In genomic region chr2:202032841-202033316, GRCh38 we compare ENCODE assay signal across 1 cellular context.
TF ChIP-seq lines count a peak whose summit lies in the region.

No MANE protein-coding gene starts in this region.

TF ChIP-seq in HEK293, 187 proteins besides CTCF, POLR2A, EP300 and RAD21 (continued from another document):
- TF ChIP-seq PRDM10 (tag by site-specific recombination; IDR thresholded peaks at IDR 0.05) (no peak), ZNF518A (tag by site-specific recombination; conservative IDR thresholded peaks at IDR 0.05; ENCODE audit: low read depth) (no peak), ZNF660 (tag by site-specific recombination; IDR thresholded peaks at IDR 0.05) (no peak), ZNF561 (tag by site-specific recombination; IDR thresholded peaks at IDR 0.05; ENCODE audit: borderline replicate concordance) (peak; percentile 65; the same call in 1 of the 2 replicates), GFI1B (tag by site-specific recombination; IDR thresholded peaks at IDR 0.05) (no peak), ZEB2 (tag by site-specific recombination; IDR thresholded peaks at IDR 0.05) (no peak; the same call in 1 of the 2 replicates), ZNF624 (tag by site-specific recombination; IDR thresholded peaks at IDR 0.05) (no peak), ZNF529 (tag by site-specific recombination; IDR thresholded peaks at IDR 0.05; ENCODE audit: insufficient replicate concordance) (no peak), SALL2 (tag by site-specific recombination; IDR thresholded peaks at IDR 0.05; ENCODE audit: borderline replicate concordance) (no peak), ZBTB26 (tag by site-specific recombination; optimal IDR thresholded peaks at IDR 0.05) (peak; percentile 63), ZNF768 (tag by site-specific recombination; IDR thresholded peaks at IDR 0.05) (no peak), ZBTB48 (tag by site-specific recombination; IDR thresholded peaks at IDR 0.05) (0 out of 2 replicates have a peak, but pooled peaks have one; percentile 30), ZNF48 (tag by site-specific recombination; IDR thresholded peaks at IDR 0.05) (no peak)
- TF ChIP-seq, protein P1, sequence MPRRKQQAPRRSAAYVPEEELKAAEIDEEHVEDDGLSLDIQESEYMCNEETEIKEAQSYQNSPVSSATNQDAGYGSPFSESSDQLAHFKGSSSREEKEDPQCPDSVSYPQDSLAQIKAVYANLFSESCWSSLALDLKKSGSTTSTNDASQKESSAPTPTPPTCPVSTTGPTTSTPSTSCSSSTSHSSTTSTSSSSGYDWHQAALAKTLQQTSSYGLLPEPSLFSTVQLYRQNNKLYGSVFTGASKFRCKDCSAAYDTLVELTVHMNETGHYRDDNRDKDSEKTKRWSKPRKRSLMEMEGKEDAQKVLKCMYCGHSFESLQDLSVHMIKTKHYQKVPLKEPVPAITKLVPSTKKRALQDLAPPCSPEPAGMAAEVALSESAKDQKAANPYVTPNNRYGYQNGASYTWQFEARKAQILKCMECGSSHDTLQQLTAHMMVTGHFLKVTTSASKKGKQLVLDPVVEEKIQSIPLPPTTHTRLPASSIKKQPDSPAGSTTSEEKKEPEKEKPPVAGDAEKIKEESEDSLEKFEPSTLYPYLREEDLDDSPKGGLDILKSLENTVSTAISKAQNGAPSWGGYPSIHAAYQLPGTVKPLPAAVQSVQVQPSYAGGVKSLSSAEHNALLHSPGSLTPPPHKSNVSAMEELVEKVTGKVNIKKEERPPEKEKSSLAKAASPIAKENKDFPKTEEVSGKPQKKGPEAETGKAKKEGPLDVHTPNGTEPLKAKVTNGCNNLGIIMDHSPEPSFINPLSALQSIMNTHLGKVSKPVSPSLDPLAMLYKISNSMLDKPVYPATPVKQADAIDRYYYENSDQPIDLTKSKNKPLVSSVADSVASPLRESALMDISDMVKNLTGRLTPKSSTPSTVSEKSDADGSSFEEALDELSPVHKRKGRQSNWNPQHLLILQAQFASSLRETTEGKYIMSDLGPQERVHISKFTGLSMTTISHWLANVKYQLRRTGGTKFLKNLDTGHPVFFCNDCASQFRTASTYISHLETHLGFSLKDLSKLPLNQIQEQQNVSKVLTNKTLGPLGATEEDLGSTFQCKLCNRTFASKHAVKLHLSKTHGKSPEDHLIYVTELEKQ (tag by site-specific recombination; IDR thresholded peaks at IDR 0.05; ENCODE audit: borderline replicate concordance): no peak
